9 cellular contexts compared by ENCODE assay signal in genomic region chr5:100904259-100904822, GRCh38. TPM values are rescaled to one million over a fixed set of nuclear protein-coding genes. Genes with fewer than 3 reads are reported as not detected.
DNase-seq lines count a peak whose midpoint lies in the region; ATAC-seq, FAIRE-seq and TF ChIP-seq lines count a peak whose summit lies in the region.
"Had no signal": no experiment of that assay in that cellular context is flagged by ENCODE, and none has a peak within 500 bp of the region (broad histone marks: within the 10 kb centered on the region; RNA-seq: fewer than 3 reads in every experiment).

No MANE protein-coding gene starts in this region.

- H3K9me3 ChIP-seq in SU-DHL-6 (ENCODE audit: insufficient read depth, low read length) (no peaks in the 10 kb centered on the region), breast epithelium (no peaks in the 10 kb centered on the region)
- no peaks in the 10 kb centered on the region for H3K9me3 ChIP-seq in naive thymus-derived CD4-positive, alpha-beta T cell (ENCODE audit: control insufficient read depth in 2 of 3, low read length in 3 of 3)

- peaks cover 0 to 21% (median 0%) of the 10 kb centered on the region in 5 donors for H3K36me3 Mint-ChIP-seq in naive thymus-derived CD4-positive, alpha-beta T cell

- TF ChIP-seq CTCF in SU-DHL-6 (IDR thresholded peaks at IDR 0.05; ENCODE audit: insufficient read depth, low read length, poor library complexity, severe bottlenecking) (no peak), breast epithelium (IDR thresholded peaks at IDR 0.05) (no peak)

- no peaks in the 10 kb centered on the region for H3K4me1 ChIP-seq in breast epithelium
- peaks cover 11 to 16% of the 10 kb centered on the region in 2 donors for H3K4me1 ChIP-seq in naive thymus-derived CD4-positive, alpha-beta T cell (ENCODE audit: control insufficient read depth in 2 of 2, insufficient read depth in 2 of 2, low read length in 2 of 2)

- H3K9me3 Mint-ChIP-seq in naive thymus-derived CD4-positive, alpha-beta T cell: peaks cover 0 to 2% (median 0%) of the 10 kb centered on the region in 11 donors

- peaks cover 69% of the 10 kb centered on the region for H3K79me2 ChIP-seq in SU-DHL-6 (ENCODE audit: insufficient read depth, low read length)

- CTCF ChIA-PET in naive thymus-derived CD4-positive, alpha-beta T cell (lab: Charles Lee): interaction anchor here (0.7 to 1.0 kb wide), 3 partner anchors 11 to 53 kb away, joined by 3 read pairs; no protein-coding TSS in a partner anchor

- intact Hi-C loops in breast epithelium (cut with DNase I; ENCODE audit: low total_unique reads): no loop called here
- intact Hi-C loops in naive thymus-derived CD4-positive, alpha-beta T cell (cut with micrococcal nuclease): loop anchor here (1.0 to 10.0 kb wide), 7 partner anchors 18 to 1872 kb away; partner anchors contain the start of genes FAM174A (in 1 of the 2), PAM (in 1 of the 2) and SLCO4C1 (in 1 of the 2)

- FAIRE-seq in H54 (lab: Jason Lieb, UNC): no peak
- FAIRE-seq: TTC549 had no signal

- H3K27me3 ChIP-seq in SU-DHL-6 (ENCODE audit: low read length): no peaks in the 10 kb centered on the region
- H3K27me3 ChIP-seq in breast epithelium: peaks cover 0 to 7% of the 10 kb centered on the region in 2 donors
- H3K27me3 ChIP-seq in naive thymus-derived CD4-positive, alpha-beta T cell (ENCODE audit: control insufficient read depth in 2 of 2, insufficient read depth in 2 of 2, low read length in 2 of 2): no peaks in the 10 kb centered on the region

- H3K4me2 ChIP-seq in SU-DHL-6 (ENCODE audit: low read depth, low read length, poor library complexity, severe bottlenecking): peak overlapping the region; percentile 92

- POLR2A ChIA-PET in naive thymus-derived CD4-positive, alpha-beta T cell (lab: Charles Lee): interaction anchor here (0.8 to 6.2 kb wide), 7 partner anchors 10 to 125 kb away, joined by 3 to 68 read pairs (median 5); no protein-coding TSS in a partner anchor

- H3K9me2 ChIP-seq in SU-DHL-6 (replicated peaks; ENCODE audit: insufficient read depth, low read length): no peaks in the 10 kb centered on the region

- peak overlapping the region; percentile 90 for H3K4me3 ChIP-seq in SU-DHL-6 (ENCODE audit: insufficient read depth, low read length, poor library complexity, severe bottlenecking)
- peak overlapping the region; percentile 46 to 66 (median 55) for H3K4me3 ChIP-seq in breast epithelium
- peak overlapping the region; percentile 83 for H3K4me3 ChIP-seq in naive thymus-derived CD4-positive, alpha-beta T cell (ENCODE audit: low read length)

- no peaks in the 10 kb centered on the region for H4K20me1 ChIP-seq in SU-DHL-6 (ENCODE audit: low read depth, low read length)

- peak overlapping the region; percentile 54 for H2AFZ ChIP-seq in SU-DHL-6 (ENCODE audit: low read depth, low read length, severe bottlenecking)

- H3K27me3 Mint-ChIP-seq in naive thymus-derived CD4-positive, alpha-beta T cell: no peaks in the 10 kb centered on the region

- peak overlapping the region; percentile 69 for H3K9ac ChIP-seq in SU-DHL-6 (ENCODE audit: low read length)

- H3K27ac ChIP-seq in SU-DHL-6 (ENCODE audit: low read depth, low read length): peak overlapping the region; percentile 98
- no peak overlapping the region for H3K27ac ChIP-seq in breast epithelium
- H3K27ac ChIP-seq in naive thymus-derived CD4-positive, alpha-beta T cell (ENCODE audit: low read depth, low read length): peak overlapping the region; percentile 89

- H3K36me3 ChIP-seq in SU-DHL-6 (ENCODE audit: low read length): no peaks in the 10 kb centered on the region
- H3K36me3 ChIP-seq in breast epithelium: no peaks in the 10 kb centered on the region
- H3K36me3 ChIP-seq in naive thymus-derived CD4-positive, alpha-beta T cell (ENCODE audit: control insufficient read depth in 2 of 3, insufficient read depth in 3 of 3, low read length in 3 of 3): no peaks in the 10 kb centered on the region

- no peak for TF ChIP-seq POLR2A in breast epithelium (IDR thresholded peaks at IDR 0.05)
- TF ChIP-seq POLR2A in H54 (IDR thresholded peaks at IDR 0.05; ENCODE audit: low read depth, low read length): no peak

- DNase-seq in breast epithelium (ENCODE audit: low spot score in 2 of 2): no peak
- peak; percentile 17 to 73 (median 45) for DNase-seq in naive thymus-derived CD4-positive, alpha-beta T cell
- DNase-seq in NCI-H1092 (lab: John Stamatoyannopoulos, UW): no peak
- no peak for DNase-seq in NCI-H187 (lab: John Stamatoyannopoulos, UW)
- no peak for DNase-seq in H54 (ENCODE audit: insufficient read length, low spot score)

- peaks cover 43% of the 10 kb centered on the region for H3F3A ChIP-seq in SU-DHL-6 (ENCODE audit: insufficient read depth)

- ATAC-seq in GM18907 (IDR thresholded peaks at IDR 0.05; ENCODE audit: unreplicated experiment) (peak; percentile 41), HG03039 (IDR thresholded peaks at IDR 0.05; ENCODE audit: unreplicated experiment) (peak; percentile 24)
- ATAC-seq in naive thymus-derived CD4-positive, alpha-beta T cell: peak; percentile 5

- peaks cover 27 to 47% (median 37%) of the 10 kb centered on the region in 7 donors for H3K4me1 Mint-ChIP-seq in naive thymus-derived CD4-positive, alpha-beta T cell

- peak overlapping the region; percentile 88 to 99 (median 96) for H3K4me3 Mint-ChIP-seq in naive thymus-derived CD4-positive, alpha-beta T cell

- H3K27ac Mint-ChIP-seq in naive thymus-derived CD4-positive, alpha-beta T cell: peak overlapping the region; percentile 86 to 98 (median 94)

RNA-seq across cellular contexts. Expression of gene ST8SIA4, which starts 1.3 kb away (rescaled TPM):
- total RNA-seq in breast epithelium: 1 to 10 TPM; 2.6 to 4.6 (median 4.5) TPM
- 10 to 100 TPM; 17.5 to 54.5 (median 23.4) TPM for total RNA-seq in naive thymus-derived CD4-positive, alpha-beta T cell
- polyA plus RNA-seq in naive thymus-derived CD4-positive, alpha-beta T cell: 1 to 10 TPM; 5.8 to 6.7 TPM

Comparison
In these comparisons a context has a peak if more than half of its experiments do, and no peak if none do; other contexts are left out.
1. H3K27ac ChIP-seq: peak in SU-DHL-6 (single experiment) and naive thymus-derived CD4-positive, alpha-beta T cell (single experiment); none in breast epithelium (0 of 2).
2. DNase-seq: peak in naive thymus-derived CD4-positive, alpha-beta T cell (9 of 9); none in breast epithelium (0 of 2), NCI-H1092 (single experiment), NCI-H187 (0 of 2) and H54 (single experiment).
3. Peak in every context shown above with its lines, with median percentiles within 50 percentile points of each other: ATAC-seq and H3K4me3 ChIP-seq.